Comparison of ENCODE assay signal across 1 cellular context in the genomic region with DNA sequence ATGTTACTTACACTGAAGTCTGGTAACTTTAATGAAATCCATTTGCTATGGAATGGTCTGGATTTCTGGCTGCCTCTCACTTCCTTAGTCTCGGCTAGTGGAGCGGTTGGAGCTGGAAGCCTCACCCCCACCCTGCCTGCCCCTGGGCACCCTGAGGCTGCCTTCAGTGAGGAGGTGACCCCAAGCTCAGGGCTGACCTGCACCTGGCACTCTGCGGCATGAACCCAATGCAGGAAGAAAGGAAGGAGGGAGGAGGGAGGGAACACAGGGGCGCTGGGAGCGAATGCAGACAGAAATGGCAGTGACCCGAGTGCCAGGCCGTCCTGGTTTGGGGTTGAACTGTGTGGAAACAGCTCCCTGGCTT.
TF ChIP-seq lines count a peak whose summit lies in the region.

No MANE protein-coding gene starts in this region.

TF ChIP-seq in HepG2, 621 proteins besides CTCF, POLR2A, EP300 and RAD21:
- TF ChIP-seq, protein P1, sequence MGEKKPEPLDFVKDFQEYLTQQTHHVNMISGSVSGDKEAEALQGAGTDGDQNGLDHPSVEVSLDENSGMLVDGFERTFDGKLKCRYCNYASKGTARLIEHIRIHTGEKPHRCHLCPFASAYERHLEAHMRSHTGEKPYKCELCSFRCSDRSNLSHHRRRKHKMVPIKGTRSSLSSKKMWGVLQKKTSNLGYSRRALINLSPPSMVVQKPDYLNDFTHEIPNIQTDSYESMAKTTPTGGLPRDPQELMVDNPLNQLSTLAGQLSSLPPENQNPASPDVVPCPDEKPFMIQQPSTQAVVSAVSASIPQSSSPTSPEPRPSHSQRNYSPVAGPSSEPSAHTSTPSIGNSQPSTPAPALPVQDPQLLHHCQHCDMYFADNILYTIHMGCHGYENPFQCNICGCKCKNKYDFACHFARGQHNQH (CRISPR knock-in tag; IDR thresholded peaks at IDR 0.05), result no peak
